In the genomic region with DNA sequence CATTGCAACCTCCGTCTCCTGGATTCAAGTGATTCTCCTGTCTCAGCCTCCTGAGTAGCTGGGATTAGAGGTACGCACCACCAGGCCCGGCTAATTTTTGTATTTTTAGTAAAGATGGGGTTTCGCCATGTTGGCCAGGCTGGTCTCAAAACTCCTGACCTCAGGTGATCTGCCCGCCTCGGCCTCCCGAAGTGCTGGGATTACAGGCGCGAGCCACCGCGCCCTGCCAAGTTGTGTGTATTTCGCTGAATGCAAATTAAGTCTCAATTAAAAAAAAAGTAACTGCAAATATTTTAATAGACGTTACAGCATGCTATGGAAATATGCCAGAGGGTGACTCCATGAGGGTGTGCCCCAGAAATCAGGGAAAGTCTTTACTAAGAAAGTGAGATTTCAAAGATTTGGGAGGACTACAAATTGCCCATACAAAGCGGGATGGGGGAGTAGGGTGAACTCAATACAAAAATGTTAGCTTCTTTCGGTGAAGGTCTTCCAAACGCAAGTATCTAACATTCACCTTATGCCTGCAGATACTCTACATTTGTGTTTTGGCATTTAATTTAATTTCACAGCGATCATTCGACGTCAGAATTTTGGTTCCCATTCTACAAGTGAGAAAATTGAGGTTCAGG, we compare ENCODE assay signal across 8 cellular contexts.
A peak's percentile ranks its signal among the peaks of the same experiment; 100 is the strongest.
DNase-seq lines count a peak whose midpoint lies in the region; ATAC-seq and TF ChIP-seq lines count a peak whose summit lies in the region.

No MANE protein-coding gene starts in this region.

- CTCF ChIA-PET in RWPE1 (lab: Yijun Ruan, JAX): interaction anchor here (0.7 kb wide), 1 partner anchor 40 kb away, joined by 3 read pairs; no protein-coding TSS in a partner anchor

- WGBS in prostate gland: 71% methylated on average over 19 of the region's 19 CpGs

- H3K27me3 ChIP-seq in fibroblast of lung (ENCODE audit: control insufficient read depth, insufficient read depth, low read length): no peaks in the 10 kb centered on the region
- H3K27me3 ChIP-seq in prostate gland (replicated peaks; ENCODE audit: insufficient read depth): no peaks in the 10 kb centered on the region

- TF ChIP-seq CTCF in RWPE1 (conservative IDR thresholded peaks at IDR 0.05; ENCODE audit: low read depth): no peak
- TF ChIP-seq CTCF in fibroblast of lung (conservative IDR thresholded peaks at IDR 0.05 in 1 of 2, IDR thresholded peaks at IDR 0.05 in 1 of 2; ENCODE audit: low read depth in 1 of 2, low read length in 2 of 2): no peak
- no peak for TF ChIP-seq CTCF in prostate gland (IDR thresholded peaks at IDR 0.05)

- no peak for TF ChIP-seq POLR2A in prostate gland (IDR thresholded peaks at IDR 0.05)

- H2AFZ ChIP-seq in fibroblast of lung (ENCODE audit: low read length): no peak overlapping the region

- H3K9me3 ChIP-seq in ES-I3 (ENCODE audit: control insufficient read depth, insufficient read depth, low read length) (no peaks in the 10 kb centered on the region), fibroblast of lung (ENCODE audit: control insufficient read depth, insufficient read depth, low read depth, low read length) (no peaks in the 10 kb centered on the region), prostate gland (no peaks in the 10 kb centered on the region)

- no peaks in the 10 kb centered on the region for H4K20me1 ChIP-seq in fibroblast of lung (ENCODE audit: control insufficient read depth, extremely low read depth, insufficient read depth, low read length)

- intact Hi-C loops in prostate gland (cut with DNase I): no loop called here

- POLR2A ChIA-PET in RWPE1 (lab: Yijun Ruan, JAX; ENCODE audit: low non-redundant PET): interaction anchor here (0.7 kb wide), 1 partner anchor 33 kb away, joined by 3 read pairs; no protein-coding TSS in a partner anchor

- peak overlapping the region; percentile 71 for H3K4me2 ChIP-seq in fibroblast of lung (ENCODE audit: extremely low read depth, insufficient read depth, low read length)

- no peaks in the 10 kb centered on the region for H3K79me2 ChIP-seq in fibroblast of lung (ENCODE audit: control insufficient read depth, insufficient read depth, low read length)

- H3K4me3 ChIP-seq in fibroblast of lung (replicated peaks in 1 of 4; ENCODE audit: control extremely low read depth in 1 of 4, insufficient read depth in 1 of 4, low read depth in 3 of 4, low read length in 4 of 4) (peak overlapping the region in 2 of 4 experiments; percentile 53 to 54), prostate gland (peak overlapping the region; percentile 71 to 81)

- no peak for ATAC-seq in GM21619 (IDR thresholded peaks at IDR 0.05; ENCODE audit: unreplicated experiment)

- H3K4me1 ChIP-seq in ES-I3 (ENCODE audit: insufficient read depth, low read length) (no peaks in the 10 kb centered on the region; the same call in 1 of the 2 replicates), fibroblast of lung (ENCODE audit: control insufficient read depth, extremely low read depth, insufficient read depth, low read length) (peaks cover 3% of the 10 kb centered on the region), prostate gland (replicated peaks) (no peaks in the 10 kb centered on the region)

- H3K36me3 ChIP-seq in ES-I3 (ENCODE audit: insufficient read depth, low read length) (no peaks in the 10 kb centered on the region), fibroblast of lung (ENCODE audit: control insufficient read depth, insufficient read depth, low read length) (no peaks in the 10 kb centered on the region), prostate gland (no peaks in the 10 kb centered on the region)

- peak overlapping the region; percentile 98 for H3K27ac ChIP-seq in RWPE1
- H3K27ac ChIP-seq in fibroblast of lung (ENCODE audit: insufficient read depth, low read length): peak overlapping the region; percentile 57
- peak overlapping the region; percentile 82 to 93 for H3K27ac ChIP-seq in prostate gland

- peak; percentile 26 for DNase-seq in RWPE1 (ENCODE audit: low spot score)
- peak in 1 of 2 donors; percentile 50 for DNase-seq in fibroblast of lung (ENCODE audit: low read depth in 2 of 2)
- no peak for DNase-seq in prostate gland (ENCODE audit: low spot score)
- DNase-seq in NCI-H446 (lab: John Stamatoyannopoulos, UW): no peak
- no peak for DNase-seq in nucleus accumbens (lab: John Stamatoyannopoulos, UW)
- no peak for DNase-seq in AG08395 (ENCODE audit: low spot score)

- peak overlapping the region; percentile 87 for H3K9ac ChIP-seq in ES-I3 (ENCODE audit: low read depth, low read length)
- no peak overlapping the region for H3K9ac ChIP-seq in fibroblast of lung (ENCODE audit: insufficient read depth, low read length)
